ENCODE assay signal across 1 cellular context in the genomic region with DNA sequence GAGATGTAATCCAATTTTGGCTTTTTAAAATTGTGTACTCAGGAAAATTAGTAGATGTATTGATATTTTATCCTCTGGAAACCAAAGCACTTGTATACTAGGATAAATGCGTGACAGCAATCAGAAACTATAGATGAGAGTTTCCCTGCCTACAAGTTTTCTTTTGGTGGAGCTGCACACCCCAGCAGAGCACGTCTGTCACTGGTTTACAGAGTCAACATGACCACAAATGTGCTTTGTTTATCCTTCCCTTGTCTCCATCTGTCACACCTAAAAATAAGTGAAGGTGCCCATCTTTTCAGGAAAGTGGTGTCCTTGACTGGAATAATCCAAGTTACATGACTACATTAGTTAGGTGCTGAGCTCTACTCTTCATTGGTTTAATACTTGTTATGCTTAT.
TF ChIP-seq lines count a peak whose summit lies in the region.

No MANE protein-coding gene starts in this region.

TF ChIP-seq in IMR-90, 13 proteins besides CTCF, POLR2A, EP300 and RAD21 (continued from another document):
- TF ChIP-seq ELK1 (IDR thresholded peaks at IDR 0.05; ENCODE audit: borderline replicate concordance, low read depth, low read length), result no peak
- no peak for TF ChIP-seq CHD1 (IDR thresholded peaks at IDR 0.05; ENCODE audit: low read depth, low read length)
- TF ChIP-seq BHLHE40 (IDR thresholded peaks at IDR 0.05; ENCODE audit: low read depth, low read length), result no peak
